10 cellular contexts compared by ENCODE assay signal in the genomic region with DNA sequence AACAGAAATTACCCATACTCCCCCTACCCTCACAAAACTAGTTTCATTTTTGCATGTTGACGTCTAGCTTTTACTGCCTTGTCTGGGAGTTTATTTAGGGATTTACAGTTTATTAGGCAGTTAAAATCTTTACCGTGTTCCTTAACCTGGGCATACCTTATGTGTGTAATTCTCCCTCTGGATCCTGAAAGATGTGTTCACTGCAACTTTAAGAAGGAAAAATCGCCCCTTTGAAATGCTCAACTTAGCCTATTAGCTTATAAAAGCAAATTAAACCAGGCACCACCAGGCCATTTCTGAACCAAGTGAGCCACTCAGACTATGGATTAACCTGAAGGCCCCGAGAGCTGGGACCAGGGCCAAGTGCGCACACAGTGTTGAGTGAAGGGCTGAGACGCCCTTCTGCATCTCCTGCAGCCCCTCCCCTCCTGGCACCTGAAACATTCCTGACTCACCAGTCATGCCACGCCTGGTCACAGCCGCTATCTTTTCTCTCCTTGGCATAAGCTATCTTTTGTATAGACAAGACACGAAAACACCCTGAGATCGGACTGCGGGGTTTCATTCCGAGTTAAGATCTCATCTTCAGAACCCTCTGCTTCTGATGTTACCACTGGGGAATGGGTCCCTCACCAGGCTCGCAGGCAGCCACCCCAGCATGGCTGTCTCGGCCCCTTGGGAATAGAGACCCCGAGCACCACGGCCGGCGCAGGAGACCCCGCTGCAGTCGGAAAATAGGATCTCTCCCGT.
DNase-seq lines count a peak whose midpoint lies in the region; ATAC-seq, FAIRE-seq and TF ChIP-seq lines count a peak whose summit lies in the region.
"Had no signal": no experiment of that assay in that cellular context is flagged by ENCODE, and none has a peak within 500 bp of the region (broad histone marks: within the 10 kb centered on the region; RNA-seq: fewer than 3 reads in every experiment).

No MANE protein-coding gene starts in this region.

- no peaks in the 10 kb centered on the region for H3K27me3 ChIP-seq in PC-3 (ENCODE audit: low read length)
- no peaks in the 10 kb centered on the region for H3K27me3 ChIP-seq in thoracic aorta (replicated peaks; ENCODE audit: insufficient read depth)

- no peak overlapping the region for H3K4me3 Mint-ChIP-seq in stimulated activated naive B cell treated with anti-CD40 and anti-IgM and Interleukin-4, amounts not matched to agents 10 μg/mL and 1 μg/mL and 100 μg/mL, for 72 hours

- H3K4me2 ChIP-seq in PC-3 (ENCODE audit: low read length) = peak overlapping the region; percentile 93

- no peaks in the 10 kb centered on the region for H3K9me3 ChIP-seq in PC-3 (ENCODE audit: low read length)
- no peaks in the 10 kb centered on the region for H3K9me3 ChIP-seq in thoracic aorta

- H3K27ac Mint-ChIP-seq in stimulated activated naive B cell treated with anti-CD40 and anti-IgM and Interleukin-4, amounts not matched to agents 10 μg/mL and 1 μg/mL and 100 μg/mL, for 72 hours = no peak overlapping the region

- no peaks in the 10 kb centered on the region for H3F3A ChIP-seq in PC-3 (ENCODE audit: low read length, unreplicated experiment)

- H3K36me3 ChIP-seq in PC-3 (ENCODE audit: low read depth, low read length) = no peaks in the 10 kb centered on the region
- H3K36me3 ChIP-seq in thoracic aorta = no peaks in the 10 kb centered on the region

- no TSS peak for BruUV-seq in PC-3 (replicated peaks; lab: Mats Ljungman, UMichigan)

- no peaks in the 10 kb centered on the region for H3K36me3 Mint-ChIP-seq in stimulated activated naive B cell treated with anti-CD40 and anti-IgM and Interleukin-4, amounts not matched to agents 10 μg/mL and 1 μg/mL and 100 μg/mL, for 72 hours

- no peak for TF ChIP-seq POLR2A in GM12892 (IDR thresholded peaks at IDR 0.05; ENCODE audit: low read depth, low read length)

- DNase-seq in HPDE6-E6E7 (ENCODE audit: extremely low spot score) (peak; percentile 47), PC-3 (peak; percentile 89), cardiac septum (ENCODE audit: low spot score) (peak; percentile 70), thoracic aorta (ENCODE audit: low spot score) (no peak), NCI-H2107 (lab: John Stamatoyannopoulos, UW) (no peak), GM12892 (ENCODE audit: insufficient read length) (no peak)
- DNase-seq in stimulated activated naive B cell treated with anti-CD40 and anti-IgM and Interleukin-4, amounts not matched to agents 10 μg/mL and 1 μg/mL and 100 μg/mL, for 72 hours = no peak
- DNase-seq: activated naive CD4-positive, alpha-beta T cell; stimulated activated CD8-positive, alpha-beta memory T cell treated with anti-CD3 and anti-CD28 coated beads, Interleukin-4, amount 100 ng/mL, for 48 hours had no signal

- CTCF ChIA-PET in PC-3 (lab: Charles Lee) = no interaction called here

- ATAC-seq in PC-3 (peak; percentile 92), thoracic aorta (ENCODE audit: insufficient number of reproducible peaks, low FRiP score, low read depth) (no peak), GM21367 (IDR thresholded peaks at IDR 0.05; ENCODE audit: unreplicated experiment) (no peak)
- ATAC-seq in stimulated activated naive B cell treated with anti-CD40 and anti-IgM and Interleukin-4, amounts not matched to agents 10 μg/mL and 1 μg/mL and 100 μg/mL, for 72 hours (replicated peaks) = no peak

- no peaks in the 10 kb centered on the region for H3K79me2 ChIP-seq in PC-3 (ENCODE audit: low read length)

- H3K4me1 Mint-ChIP-seq in stimulated activated naive B cell treated with anti-CD40 and anti-IgM and Interleukin-4, amounts not matched to agents 10 μg/mL and 1 μg/mL and 100 μg/mL, for 72 hours = peaks cover 3 to 19% of the 10 kb centered on the region in 2 donors

- TF ChIP-seq CTCF in PC-3 (conservative IDR thresholded peaks at IDR 0.05; ENCODE audit: low read depth, low read length) (no peak), thoracic aorta (IDR thresholded peaks at IDR 0.05) (no peak)

- H3K27me3 Mint-ChIP-seq in stimulated activated naive B cell treated with anti-CD40 and anti-IgM and Interleukin-4, amounts not matched to agents 10 μg/mL and 1 μg/mL and 100 μg/mL, for 72 hours = peaks cover 14 to 20% of the 10 kb centered on the region in 2 donors

- no peak for FAIRE-seq in GM12892 (lab: Jason Lieb, UNC)

- no peaks in the 10 kb centered on the region for H4K20me1 ChIP-seq in PC-3 (ENCODE audit: low read length)

- H3K4me1 ChIP-seq in PC-3 (ENCODE audit: insufficient read depth, low read length) (peaks cover 15% of the 10 kb centered on the region), thoracic aorta (ENCODE audit: control insufficient read depth in 1 of 2, low read depth in 2 of 2) (peaks cover 0 to under 1% of the 10 kb centered on the region in 2 donors)

- H3K9me2 ChIP-seq in PC-3 (replicated peaks; ENCODE audit: low read length) = no peaks in the 10 kb centered on the region

- POLR2A ChIA-PET in PC-3 (lab: Charles Lee; ENCODE audit: unreplicated experiment) = interaction anchor here (0.6 kb wide), 1 partner anchor 40 kb away, joined by 3 read pairs; no protein-coding TSS in a partner anchor

- no peaks in the 10 kb centered on the region for H3K9me3 Mint-ChIP-seq in stimulated activated naive B cell treated with anti-CD40 and anti-IgM and Interleukin-4, amounts not matched to agents 10 μg/mL and 1 μg/mL and 100 μg/mL, for 72 hours

- H2AFZ ChIP-seq in PC-3 (ENCODE audit: low read length) = peak overlapping the region; percentile 73

- H3K27ac ChIP-seq in PC-3 (ENCODE audit: low read length) (peak overlapping the region; percentile 76), thoracic aorta (no peak overlapping the region)

- intact Hi-C loops in PC-3 (cut with micrococcal nuclease) (no loop called here), cardiac septum (cut with DNase I) (no loop called here)

- 0 out of 2 replicates have a peak overlapping the region, but pooled peaks have one; percentile 29 for H3K9ac ChIP-seq in PC-3 (ENCODE audit: low read length)

- peak overlapping the region; percentile 64 for H3K4me3 ChIP-seq in PC-3 (ENCODE audit: low read length)
- peak overlapping the region; percentile 59 for H3K4me3 ChIP-seq in thoracic aorta

Comparison
In these comparisons a context has a peak if more than half of its experiments do, and no peak if none do; other contexts are left out.
1. DNase-seq: peak in HPDE6-E6E7 (single experiment), PC-3 (single experiment) and cardiac septum (single experiment); none in thoracic aorta (single experiment), NCI-H2107 (single experiment), stimulated activated naive B cell treated with anti-CD40 and anti-IgM and Interleukin-4, amounts not matched to agents 10 μg/mL and 1 μg/mL and 100 μg/mL, for 72 hours (single experiment) and GM12892 (single experiment).